In genomic region chr7:885893-886625, GRCh38 we compare ENCODE assay signal across 29 cellular contexts. TPM values are rescaled to one million over a fixed set of nuclear protein-coding genes. Genes with fewer than 3 reads are reported as not detected.
DNase-seq lines count a peak whose midpoint lies in the region; ATAC-seq and TF ChIP-seq lines count a peak whose summit lies in the region.
"Had no signal": no experiment of that assay in that cellular context is flagged by ENCODE, and none has a peak within 500 bp of the region (broad histone marks: within the 10 kb centered on the region; RNA-seq: fewer than 3 reads in every experiment).

No MANE protein-coding gene starts in this region.

- TF ChIP-seq CTCF in natural killer cell (IDR thresholded peaks at IDR 0.05) = no peak
- TF ChIP-seq CTCF in nephron progenitor cell (IDR thresholded peaks at IDR 0.05) = no peak
- no peak for TF ChIP-seq CTCF in foreskin keratinocyte (conservative IDR thresholded peaks at IDR 0.05)

- peak; percentile 53 for DNase-seq in natural killer cell treated with Interleukin-12 subunit alpha and Interleukin-12 subunit beta and Interleukin-15 and Interleukin-18, amount 100 ng/mL, for 72 hours (ENCODE audit: low spot score)
- DNase-seq in natural killer cell (no peak), epithelial cell of prostate (ENCODE audit: low read depth, low spot score) (no peak), nephron progenitor cell (no peak), NCI-H2029 (lab: John Stamatoyannopoulos, UW) (no peak), NCI-H187 (lab: John Stamatoyannopoulos, UW) (no peak), foreskin keratinocyte (no peak)
- DNase-seq: activated CD4-positive, alpha-beta T cell treated with anti-CD3 and anti-CD28 coated beads for 48 hours; activated T-cell treated with anti-CD3 and anti-CD28 coated beads, Interleukin-2, amount 50 U/mL, for 72 hours; COR-L47; DMS79; GF-D8; GM23248; left colon; NCI-H1694; NCI-H524 treated with DMSO at 0.1 percent for 48 hours; stimulated activated CD4-positive, alpha-beta T cell treated with anti-CD3 and anti-CD28 coated beads, Interleukin-15, amount 100 ng/mL, for 24 hours; stimulated activated CD8-positive, alpha-beta memory T cell treated with anti-CD3 and anti-CD28 coated beads, Interleukin-4, amount 100 ng/mL, for 48 hours had no signal

- H3K27ac Mint-ChIP-seq in natural killer cell treated with Interleukin-12 subunit alpha and Interleukin-12 subunit beta and Interleukin-15 and Interleukin-18, amount 100 ng/mL, for 72 hours = no peak overlapping the region
- H3K27ac Mint-ChIP-seq in natural killer cell (no peak overlapping the region), nephron progenitor cell (peak overlapping the region; percentile 51)
- H3K27ac Mint-ChIP-seq: activated naive CD4-positive, alpha-beta T cell treated with anti-CD3 and anti-CD28 coated beads, Interleukin-2, amount 50 U/mL, for 24 hours; activated T-cell treated with anti-CD3 and anti-CD28 coated beads, Interleukin-2, amount 50 U/mL, for 72 hours; B cell; mesothelial cell of epicardium; nephron; T-helper 1 cell treated with Interleukin-12 subunit alpha and Interleukin-12 subunit beta and Interleukin-4 antibody, amounts not matched to agents 30 μg/mL and 1 μg/mL, for 36 hours had no signal

- H3K4me1 Mint-ChIP-seq in natural killer cell treated with Interleukin-12 subunit alpha and Interleukin-12 subunit beta and Interleukin-15 and Interleukin-18, amount 100 ng/mL, for 72 hours (ENCODE audit: low read depth in 2 of 2) = peaks cover 5 to 24% of the 10 kb centered on the region in 2 donors
- H3K4me1 Mint-ChIP-seq in natural killer cell (peaks cover 11 to 28% of the 10 kb centered on the region in 2 donors), nephron progenitor cell (peaks cover 15% of the 10 kb centered on the region)
- H3K4me1 Mint-ChIP-seq: mesothelial cell of epicardium had no signal

- H3K27me3 ChIP-seq in foreskin keratinocyte = no peaks in the 10 kb centered on the region
- H3K27me3 ChIP-seq: dorsolateral prefrontal cortex, pancreas, right lobe of liver, upper lobe of left lung had no signal

- ATAC-seq in natural killer cell treated with Interleukin-12 subunit alpha and Interleukin-12 subunit beta and Interleukin-15 and Interleukin-18, amount 100 ng/mL, for 72 hours = no peak
- ATAC-seq in natural killer cell = no peak
- no peak for ATAC-seq in HG02763 (IDR thresholded peaks at IDR 0.05; ENCODE audit: unreplicated experiment)
- ATAC-seq in foreskin keratinocyte = no peak
- ATAC-seq: A549; activated T-cell treated with anti-CD3 and anti-CD28 coated beads, Interleukin-2, amount 50 U/mL, for 72 hours; left colon had no signal

- H3K9me3 Mint-ChIP-seq in natural killer cell treated with Interleukin-12 subunit alpha and Interleukin-12 subunit beta and Interleukin-15 and Interleukin-18, amount 100 ng/mL, for 72 hours = no peaks in the 10 kb centered on the region
- H3K9me3 Mint-ChIP-seq in natural killer cell = no peaks in the 10 kb centered on the region
- no peaks in the 10 kb centered on the region for H3K9me3 Mint-ChIP-seq in nephron progenitor cell
- H3K9me3 Mint-ChIP-seq: activated naive CD4-positive, alpha-beta T cell treated with anti-CD3 and anti-CD28 coated beads, Interleukin-2, amount 50 U/mL, for 24 hours; activated T-cell treated with anti-CD3 and anti-CD28 coated beads, Interleukin-2, amount 50 U/mL, for 72 hours; mesothelial cell of epicardium; nephron; T-helper 1 cell treated with Interleukin-12 subunit alpha and Interleukin-12 subunit beta and Interleukin-4 antibody, amounts not matched to agents 30 μg/mL and 1 μg/mL, for 36 hours had no signal

- intact Hi-C loops in natural killer cell (cut with micrococcal nuclease) = no loop called here

- H3K27ac ChIP-seq in epithelial cell of prostate = peak overlapping the region; percentile 13
- H3K27ac ChIP-seq in foreskin keratinocyte = no peak overlapping the region
- H3K27ac ChIP-seq: A549, GM23248, pancreas, upper lobe of left lung had no signal

- no peaks in the 10 kb centered on the region for H3K36me3 Mint-ChIP-seq in natural killer cell treated with Interleukin-12 subunit alpha and Interleukin-12 subunit beta and Interleukin-15 and Interleukin-18, amount 100 ng/mL, for 72 hours
- H3K36me3 Mint-ChIP-seq in natural killer cell (no peaks in the 10 kb centered on the region), nephron progenitor cell (ENCODE audit: low read depth) (peaks cover 26% of the 10 kb centered on the region)
- H3K36me3 Mint-ChIP-seq: activated naive CD4-positive, alpha-beta T cell treated with anti-CD3 and anti-CD28 coated beads, Interleukin-2, amount 50 U/mL, for 24 hours had no signal

- no peak overlapping the region for H3K4me3 Mint-ChIP-seq in natural killer cell treated with Interleukin-12 subunit alpha and Interleukin-12 subunit beta and Interleukin-15 and Interleukin-18, amount 100 ng/mL, for 72 hours
- no peak overlapping the region for H3K4me3 Mint-ChIP-seq in natural killer cell
- H3K4me3 Mint-ChIP-seq in nephron progenitor cell = no peak overlapping the region
- H3K4me3 Mint-ChIP-seq: activated naive CD4-positive, alpha-beta T cell treated with anti-CD3 and anti-CD28 coated beads, Interleukin-2, amount 50 U/mL, for 24 hours; activated T-cell treated with anti-CD3 and anti-CD28 coated beads, Interleukin-2, amount 50 U/mL, for 72 hours; B cell; mesothelial cell of epicardium; nephron; T-helper 1 cell treated with Interleukin-12 subunit alpha and Interleukin-12 subunit beta and Interleukin-4 antibody, amounts not matched to agents 30 μg/mL and 1 μg/mL, for 36 hours had no signal

- no peaks in the 10 kb centered on the region for H3K4me1 ChIP-seq in foreskin keratinocyte
- H3K4me1 ChIP-seq: A549 had no signal

- H3K27me3 Mint-ChIP-seq in natural killer cell treated with Interleukin-12 subunit alpha and Interleukin-12 subunit beta and Interleukin-15 and Interleukin-18, amount 100 ng/mL, for 72 hours = no peaks in the 10 kb centered on the region
- no peaks in the 10 kb centered on the region for H3K27me3 Mint-ChIP-seq in natural killer cell (ENCODE audit: low read depth in 2 of 2)
- no peaks in the 10 kb centered on the region for H3K27me3 Mint-ChIP-seq in nephron progenitor cell (ENCODE audit: low read depth, poor library complexity)
- H3K27me3 Mint-ChIP-seq: activated naive CD4-positive, alpha-beta T cell treated with anti-CD3 and anti-CD28 coated beads, Interleukin-2, amount 50 U/mL, for 24 hours; B cell had no signal

RNA-seq across cellular contexts. Expression of gene GET4, which starts 9.7 kb away (rescaled TPM):
- total RNA-seq in natural killer cell treated with Interleukin-12 subunit alpha and Interleukin-12 subunit beta and Interleukin-15 and Interleukin-18, amount 100 ng/mL, for 72 hours = 10 to 100 TPM; 42.8 to 44.5 TPM
- total RNA-seq in natural killer cell (10 to 100 TPM; 69.3 to 81.6 (median 73.2) TPM), foreskin keratinocyte (27.0 and 32.1 TPM in 2 replicates)
- 40.9 TPM in 2 replicates for polyA plus RNA-seq in foreskin keratinocyte

RNA-seq across cellular contexts. Expression of gene SUN1, which starts 53.8 kb away (rescaled TPM):
- total RNA-seq in natural killer cell treated with Interleukin-12 subunit alpha and Interleukin-12 subunit beta and Interleukin-15 and Interleukin-18, amount 100 ng/mL, for 72 hours = 10 to 100 TPM; 34.3 to 50.4 TPM
- total RNA-seq in natural killer cell (10 to 100 TPM; 40.2 to 63.5 (median 48.0) TPM), foreskin keratinocyte (87.9 and 89.1 TPM in 2 replicates)
- 29.1 and 35.5 TPM in 2 replicates for polyA plus RNA-seq in foreskin keratinocyte
